ENCODE assay signal across 21 cellular contexts in genomic region chr6:161318456-161318855, GRCh38. TPM values are rescaled to one million over a fixed set of nuclear protein-coding genes. Genes with fewer than 3 reads are reported as not detected.
DNase-seq lines count a peak whose midpoint lies in the region; ATAC-seq and TF ChIP-seq lines count a peak whose summit lies in the region.
"Had no signal": no experiment of that assay in that cellular context is flagged by ENCODE, and none has a peak within 500 bp of the region (broad histone marks: within the 10 kb centered on the region; RNA-seq: fewer than 3 reads in every experiment).

No MANE protein-coding gene starts in this region.

- no peak overlapping the region for H3K4me2 ChIP-seq in neuronal stem cell (ENCODE audit: insufficient read depth, low read length, poor library complexity, severe bottlenecking)

- H3K23ac ChIP-seq in neuronal stem cell (ENCODE audit: low read depth, low read length, poor library complexity), result no peak overlapping the region

- H4K91ac ChIP-seq in neuronal stem cell (ENCODE audit: low read depth, low read length, poor library complexity), result no peak overlapping the region

- no peaks in the 10 kb centered on the region for H3K36me3 ChIP-seq in endodermal cell (ENCODE audit: control insufficient read depth, insufficient read depth, low read length)
- no peaks in the 10 kb centered on the region for H3K36me3 ChIP-seq in neuronal stem cell (replicated peaks in 1 of 2; ENCODE audit: control insufficient read depth in 2 of 2, insufficient read depth in 2 of 2, low read length in 2 of 2)
- H3K36me3 ChIP-seq: upper lobe of right lung had no signal

- no peak for TF ChIP-seq CTCF in endodermal cell (conservative IDR thresholded peaks at IDR 0.05)

- no peaks in the 10 kb centered on the region for H3K27me3 Mint-ChIP-seq in endodermal cell (ENCODE audit: insufficient read depth)
- H3K27me3 Mint-ChIP-seq: progenitor cell of endocrine pancreas had no signal

- no peak for ATAC-seq in GM19351 (IDR thresholded peaks at IDR 0.05; ENCODE audit: unreplicated experiment)
- ATAC-seq: left ventricle myocardium superior; stimulated activated effector memory CD8-positive, alpha-beta T cell treated with anti-CD3 and anti-CD28 coated beads, Interleukin-12 subunit alpha, Interleukin-12 subunit beta, amount 100 ng/mL, for 72 hours; T-helper 17 cell; upper lobe of right lung had no signal

- DNase-seq in Ammon's horn (ENCODE audit: low spot score) (peak; percentile 92), NCI-H2107 treated with DMSO at 0.1 percent for 48 hours (lab: John Stamatoyannopoulos, UW; ENCODE audit: unreplicated experiment) (peak; percentile 76), endodermal cell (no peak), neuronal stem cell (ENCODE audit: low spot score) (peak; percentile 20), NCI-H2196 treated with DMSO at 0.1 percent for 48 hours (lab: John Stamatoyannopoulos, UW; ENCODE audit: unreplicated experiment) (no peak), Kasumi-1 (lab: John Stamatoyannopoulos, UW) (no peak)
- no peak for DNase-seq in activated T-cell treated with anti-CD3 and anti-CD28 coated beads, Interleukin-2, amount 50 U/mL, for 1 hour
- DNase-seq: activated B cell treated with CpG ODN at 0.5 μM for 24 hours; activated gamma-delta T cell; CD4-positive, alpha-beta T cell; DMS79 treated with DMSO at 0.1 percent for 48 hours; left ventricle myocardium superior; NCI-H1092 treated with DMSO at 0.1 percent for 48 hours; SHP77 treated with DMSO at 0.1 percent for 48 hours; stimulated activated CD4-positive, alpha-beta T cell treated with anti-CD3 and anti-CD28 coated beads, Interleukin-12 subunit alpha, Interleukin-12 subunit beta, amount 100 ng/mL, for 4 hours; T-helper 17 cell; upper lobe of right lung had no signal

- no peaks in the 10 kb centered on the region for H3K27me3 ChIP-seq in endodermal cell (ENCODE audit: control insufficient read depth, insufficient read depth, low read length, poor library complexity, severe bottlenecking)
- H3K27me3 ChIP-seq in neuronal stem cell (ENCODE audit: control insufficient read depth in 3 of 3, insufficient read depth in 3 of 3, low read depth in 1 of 3, low read length in 3 of 3), result no peaks in the 10 kb centered on the region
- H3K27me3 ChIP-seq: upper lobe of right lung had no signal

- H2AK5ac ChIP-seq in neuronal stem cell (ENCODE audit: low read depth, low read length), result no peak overlapping the region

- H3K9ac ChIP-seq in endodermal cell (ENCODE audit: extremely low read depth, low read length, poor library complexity, severe bottlenecking) (no peak overlapping the region), neuronal stem cell (ENCODE audit: low read depth, low read length, poor library complexity) (no peak overlapping the region)

- peak overlapping the region; percentile 59 for H3K27ac Mint-ChIP-seq in endodermal cell
- H3K27ac Mint-ChIP-seq: activated B cell treated with CpG ODN at 0.5 μM for 24 hours; CD4-positive, alpha-beta T cell; progenitor cell of endocrine pancreas; stimulated activated effector memory CD8-positive, alpha-beta T cell treated with anti-CD3 and anti-CD28 coated beads, Interleukin-12 subunit alpha, Interleukin-12 subunit beta, amount 100 ng/mL, for 72 hours; T-helper 17 cell had no signal

- H3K4me1 ChIP-seq in endodermal cell (ENCODE audit: control insufficient read depth, insufficient read depth, low read length) (no peaks in the 10 kb centered on the region), neuronal stem cell (ENCODE audit: control insufficient read depth in 2 of 2, insufficient read depth in 1 of 2, low read depth in 1 of 2, low read length in 2 of 2) (peaks cover 8 to 9% of the 10 kb centered on the region in 2 donors)
- H3K4me1 ChIP-seq: upper lobe of right lung had no signal

- no peak overlapping the region for H3K18ac ChIP-seq in neuronal stem cell (ENCODE audit: low read length)

- WGBS in endodermal cell (ENCODE audit: insufficient coverage in 1 of 2, insufficient read length in 1 of 2), 2 experiments, result 83 to 90% methylated on average over 6 of the region's 6 CpGs
- WGBS in neuronal stem cell (ENCODE audit: extremely low coverage in 2 of 2, insufficient read length in 2 of 2, insufficient replicate concordance in 1 of 2), 2 donors, result no CpG with 5 or more reads among the region's 6 CpGs

- no peak overlapping the region for H3K4ac ChIP-seq in neuronal stem cell (ENCODE audit: low read length)

- no peak overlapping the region for H3K4me3 Mint-ChIP-seq in endodermal cell
- H3K4me3 Mint-ChIP-seq: activated B cell treated with CpG ODN at 0.5 μM for 24 hours; CD4-positive, alpha-beta T cell; stimulated activated effector memory CD8-positive, alpha-beta T cell treated with anti-CD3 and anti-CD28 coated beads, Interleukin-12 subunit alpha, Interleukin-12 subunit beta, amount 100 ng/mL, for 72 hours; T-helper 17 cell had no signal

- H2BK5ac ChIP-seq in neuronal stem cell (ENCODE audit: low read length), result no peak overlapping the region

- no peaks in the 10 kb centered on the region for H3K79me1 ChIP-seq in neuronal stem cell (ENCODE audit: low read depth, low read length)

- no peak overlapping the region for H2BK120ac ChIP-seq in neuronal stem cell (ENCODE audit: low read depth, low read length)

- H3K4me3 ChIP-seq in endodermal cell (ENCODE audit: low read length) (no peak overlapping the region), neuronal stem cell (ENCODE audit: low read length in 2 of 2) (no peak overlapping the region)
- H3K4me3 ChIP-seq: K562, upper lobe of right lung had no signal

- H4K8ac ChIP-seq in neuronal stem cell (ENCODE audit: low read depth, low read length), result no peak overlapping the region

- peaks cover 6% of the 10 kb centered on the region for H3K36me3 Mint-ChIP-seq in endodermal cell (ENCODE audit: low read depth)
- H3K36me3 Mint-ChIP-seq: stimulated activated effector memory CD8-positive, alpha-beta T cell treated with anti-CD3 and anti-CD28 coated beads, Interleukin-12 subunit alpha, Interleukin-12 subunit beta, amount 100 ng/mL, for 72 hours had no signal

- H3K27ac ChIP-seq in endodermal cell (ENCODE audit: low read depth, low read length), result peak overlapping the region; percentile 90
- H3K27ac ChIP-seq in neuronal stem cell (replicated peaks; ENCODE audit: low read length), result peak overlapping the region; percentile 3
- H3K27ac ChIP-seq: upper lobe of right lung had no signal

- H2BK15ac ChIP-seq in neuronal stem cell (ENCODE audit: low read length), result no peak overlapping the region

- H3K14ac ChIP-seq in neuronal stem cell (ENCODE audit: low read length), result no peak overlapping the region

- H3K4me1 Mint-ChIP-seq in endodermal cell, result peaks cover 7% of the 10 kb centered on the region
- H3K4me1 Mint-ChIP-seq: activated B cell treated with CpG ODN at 0.5 μM for 24 hours; stimulated activated effector memory CD8-positive, alpha-beta T cell treated with anti-CD3 and anti-CD28 coated beads, Interleukin-12 subunit alpha, Interleukin-12 subunit beta, amount 100 ng/mL, for 72 hours had no signal

- H2BK12ac ChIP-seq in neuronal stem cell (ENCODE audit: low read length), result no peak overlapping the region

- peaks cover 26% of the 10 kb centered on the region for H3K9me3 ChIP-seq in endodermal cell (ENCODE audit: control insufficient read depth, low read length)
- H3K9me3 ChIP-seq in neuronal stem cell (replicated peaks in 1 of 2; ENCODE audit: control insufficient read depth in 2 of 2, insufficient read depth in 1 of 2, low read depth in 1 of 2, low read length in 2 of 2), result no peaks in the 10 kb centered on the region
- H3K9me3 ChIP-seq: upper lobe of right lung had no signal

- no peak overlapping the region for H2AFZ ChIP-seq in neuronal stem cell (ENCODE audit: low read length)

- H3K9me3 Mint-ChIP-seq in endodermal cell, result peaks cover 32% of the 10 kb centered on the region

RNA-seq across cellular contexts. Expression of gene AGPAT4, which starts 44.6 kb away (rescaled TPM):
- 10 to 100 TPM; 61.0 to 61.1 TPM for total RNA-seq in endodermal cell
- polyA plus RNA-seq in endodermal cell (2013, experiment 1 of 2), result 33.8 TPM
- polyA plus RNA-seq in endodermal cell (2013, experiment 2 of 2), result 30.0 TPM
- polyA plus RNA-seq in neuronal stem cell (2013, experiment 1 of 2), result 39.5 TPM
- 38.9 TPM for polyA plus RNA-seq in neuronal stem cell (2013, experiment 2 of 2)

Comparison
In these comparisons a context has a peak if more than half of its experiments do, and no peak if none do; other contexts are left out.
1. DNase-seq: peak in Ammon's horn (single experiment), NCI-H2107 treated with DMSO at 0.1 percent for 48 hours (single experiment) and neuronal stem cell (single experiment); none in endodermal cell (single experiment), activated T-cell treated with anti-CD3 and anti-CD28 coated beads, Interleukin-2, amount 50 U/mL, for 1 hour (single experiment), NCI-H2196 treated with DMSO at 0.1 percent for 48 hours (single experiment) and Kasumi-1 (0 of 2).